In genomic region chr19:46733693-46734240, GRCh38 we compare ENCODE assay signal across 1 cellular context.
TF ChIP-seq lines count a peak whose summit lies in the region.

No MANE protein-coding gene starts in this region.

TF ChIP-seq in IMR-90, 13 proteins besides CTCF, POLR2A, EP300 and RAD21:
- TF ChIP-seq MXI1 (IDR thresholded peaks at IDR 0.05; ENCODE audit: borderline replicate concordance, low read depth, low read length) (no peak), MAZ (IDR thresholded peaks at IDR 0.05; ENCODE audit: borderline replicate concordance, low read depth, low read length) (no peak), SMC3 (IDR thresholded peaks at IDR 0.05; ENCODE audit: low read depth, low read length) (no peak), BHLHE40 (IDR thresholded peaks at IDR 0.05; ENCODE audit: low read depth, low read length) (no peak), CHD1 (IDR thresholded peaks at IDR 0.05; ENCODE audit: low read depth, low read length) (no peak), CEBPB (IDR thresholded peaks at IDR 0.05; ENCODE audit: low read depth, low read length) (no peak), MAFK (IDR thresholded peaks at IDR 0.05; ENCODE audit: low read depth, low read length) (no peak), ELK1 (IDR thresholded peaks at IDR 0.05; ENCODE audit: borderline replicate concordance, low read depth, low read length) (no peak), USF2 (IDR thresholded peaks at IDR 0.05; ENCODE audit: low read depth, low read length) (no peak), FOS (IDR thresholded peaks at IDR 0.05; ENCODE audit: low read depth, low read length) (no peak), NFE2L2 (IDR thresholded peaks at IDR 0.05; ENCODE audit: low read depth, low read length) (no peak), RCOR1 (IDR thresholded peaks at IDR 0.05; ENCODE audit: insufficient replicate concordance, low read length) (no peak), RFX5 (IDR thresholded peaks at IDR 0.05; ENCODE audit: low read depth, low read length) (no peak)
